Comparison of ENCODE assay signal across 15 cellular contexts in genomic region chr4:2285665-2286381, GRCh38. TPM values are rescaled to one million over a fixed set of nuclear protein-coding genes. Genes with fewer than 3 reads are reported as not detected.
DNase-seq lines count a peak whose midpoint lies in the region; ATAC-seq and TF ChIP-seq lines count a peak whose summit lies in the region.
"Had no signal": no experiment of that assay in that cellular context is flagged by ENCODE, and none has a peak within 500 bp of the region (broad histone marks: within the 10 kb centered on the region; RNA-seq: fewer than 3 reads in every experiment).

No MANE protein-coding gene starts in this region.

- ATAC-seq in lower lobe of right lung: no peak
- no peak for ATAC-seq in GM21515 (IDR thresholded peaks at IDR 0.05; ENCODE audit: unreplicated experiment)
- ATAC-seq: left lobe of liver had no signal

- CTCF ChIA-PET in activated naive CD4-positive, alpha-beta T cell treated with anti-CD3 and anti-CD28 coated beads for 36 hours (lab: Charles Lee): no interaction called here

- in situ Hi-C loops in ACHN (cut with HindIII; ENCODE audit: low pct_ligation_motif_present, low pct_unique_long_range_greater_than_20kb, low sequenced_read_pairs): no loop called here

- TF ChIP-seq CTCF in lower lobe of right lung (IDR thresholded peaks at IDR 0.05) (no peak), tibial artery (IDR thresholded peaks at IDR 0.05) (no peak)

- H3K4me3 ChIP-seq in lower lobe of right lung (no peak overlapping the region), tibial artery (no peak overlapping the region)
- H3K4me3 ChIP-seq: tibial nerve had no signal

- DNase-seq in activated naive CD4-positive, alpha-beta T cell treated with anti-CD3 and anti-CD28 coated beads for 36 hours: no peak
- DNase-seq in activated naive CD4-positive, alpha-beta T cell (lab: John Stamatoyannopoulos, UW): no peak
- DNase-seq in lower lobe of right lung (peak; percentile 39), tibial artery (peak; percentile 9 to 46), ACHN (no peak), NCI-H1092 (lab: John Stamatoyannopoulos, UW) (no peak)
- DNase-seq: activated CD4-positive, alpha-beta T cell treated with anti-CD3 and anti-CD28 coated beads for 4 hours; hippocampal formation; stimulated activated CD4-positive, alpha-beta T cell treated with anti-CD3 and anti-CD28 coated beads, Interleukin-4, amount 100 ng/mL, for 4 hours had no signal

- no peaks in the 10 kb centered on the region for H3K36me3 ChIP-seq in lower lobe of right lung
- H3K36me3 ChIP-seq in tibial artery: no peaks in the 10 kb centered on the region

- peaks cover 5% of the 10 kb centered on the region for H3K4me1 ChIP-seq in lower lobe of right lung
- H3K4me1 ChIP-seq in tibial artery: no peaks in the 10 kb centered on the region

- peaks cover 46% of the 10 kb centered on the region for H3K4me1 Mint-ChIP-seq in activated naive CD4-positive, alpha-beta T cell treated with anti-CD3 and anti-CD28 coated beads for 36 hours (ENCODE audit: low read depth)
- peaks cover 52% of the 10 kb centered on the region for H3K4me1 Mint-ChIP-seq in activated naive CD4-positive, alpha-beta T cell treated with anti-CD3 and anti-CD28 coated beads, Interleukin-2, amount 50 U/mL, for 24 hours

- H3K9me3 ChIP-seq in lower lobe of right lung: no peaks in the 10 kb centered on the region
- H3K9me3 ChIP-seq in tibial artery: no peaks in the 10 kb centered on the region
- H3K9me3 ChIP-seq: tibial nerve had no signal

- H3K36me3 Mint-ChIP-seq in activated naive CD4-positive, alpha-beta T cell treated with anti-CD3 and anti-CD28 coated beads for 36 hours (ENCODE audit: low read depth): no peaks in the 10 kb centered on the region
- H3K36me3 Mint-ChIP-seq in activated naive CD4-positive, alpha-beta T cell treated with anti-CD3 and anti-CD28 coated beads, Interleukin-2, amount 50 U/mL, for 24 hours: no peaks in the 10 kb centered on the region

- H3K27me3 Mint-ChIP-seq in activated naive CD4-positive, alpha-beta T cell treated with anti-CD3 and anti-CD28 coated beads for 36 hours (ENCODE audit: low read depth): no peaks in the 10 kb centered on the region
- H3K27me3 Mint-ChIP-seq in activated naive CD4-positive, alpha-beta T cell treated with anti-CD3 and anti-CD28 coated beads, Interleukin-2, amount 50 U/mL, for 24 hours: no peaks in the 10 kb centered on the region

- H3K27ac Mint-ChIP-seq in activated naive CD4-positive, alpha-beta T cell treated with anti-CD3 and anti-CD28 coated beads for 36 hours: peak overlapping the region; percentile 58
- H3K27ac Mint-ChIP-seq in activated naive CD4-positive, alpha-beta T cell treated with anti-CD3 and anti-CD28 coated beads, Interleukin-2, amount 50 U/mL, for 24 hours: peak overlapping the region; percentile 55

- H3K27me3 ChIP-seq in lower lobe of right lung (ENCODE audit: low read depth) (no peaks in the 10 kb centered on the region), tibial artery (no peaks in the 10 kb centered on the region)
- H3K27me3 ChIP-seq: tibial nerve had no signal

- no peak overlapping the region for H3K4me3 Mint-ChIP-seq in activated naive CD4-positive, alpha-beta T cell treated with anti-CD3 and anti-CD28 coated beads for 36 hours
- no peak overlapping the region for H3K4me3 Mint-ChIP-seq in activated naive CD4-positive, alpha-beta T cell treated with anti-CD3 and anti-CD28 coated beads, Interleukin-2, amount 50 U/mL, for 24 hours
- H3K4me3 Mint-ChIP-seq: nephron had no signal

- H3K27ac ChIP-seq in lower lobe of right lung (no peak overlapping the region), tibial artery (no peak overlapping the region)
- H3K27ac ChIP-seq: RWPE1, tibial nerve had no signal

- H3K9me3 Mint-ChIP-seq in activated naive CD4-positive, alpha-beta T cell treated with anti-CD3 and anti-CD28 coated beads for 36 hours: no peaks in the 10 kb centered on the region
- H3K9me3 Mint-ChIP-seq in activated naive CD4-positive, alpha-beta T cell treated with anti-CD3 and anti-CD28 coated beads, Interleukin-2, amount 50 U/mL, for 24 hours: no peaks in the 10 kb centered on the region
- H3K9me3 Mint-ChIP-seq: nephron had no signal

- intact Hi-C loops in activated naive CD4-positive, alpha-beta T cell treated with anti-CD3 and anti-CD28 coated beads for 36 hours (cut with micrococcal nuclease): no loop called here
- intact Hi-C loops in lower lobe of right lung (cut with DNase I): no loop called here
- intact Hi-C loops in tibial artery (cut with DNase I; ENCODE audit: low total_unique reads): no loop called here

RNA-seq across cellular contexts. Expression of gene MXD4, which starts 23.9 kb away (rescaled TPM):
- total RNA-seq in activated naive CD4-positive, alpha-beta T cell treated with anti-CD3 and anti-CD28 coated beads for 36 hours: 1 to 10 TPM; 2.3 to 2.7 TPM
- total RNA-seq in lower lobe of right lung: 74.3 TPM

RNA-seq across cellular contexts. Expression of gene HAUS3, which starts 43.9 kb away (rescaled TPM):
- total RNA-seq in activated naive CD4-positive, alpha-beta T cell treated with anti-CD3 and anti-CD28 coated beads for 36 hours: 10 to 100 TPM; 18.0 to 18.1 TPM
- total RNA-seq in lower lobe of right lung: 12.3 TPM

RNA-seq across cellular contexts. Expression of gene POLN, which starts 43.9 kb away (rescaled TPM):
- 1 to 10 TPM in 1 of 2 experiments, under 1 TPM in 1; 0.91 to 1.3 TPM for total RNA-seq in activated naive CD4-positive, alpha-beta T cell treated with anti-CD3 and anti-CD28 coated beads for 36 hours
- 2.2 TPM for total RNA-seq in lower lobe of right lung

Comparison
In these comparisons a context has a peak if more than half of its experiments do, and no peak if none do; other contexts are left out.
1. DNase-seq: peak in lower lobe of right lung (single experiment) and tibial artery (2 of 2); none in activated naive CD4-positive, alpha-beta T cell treated with anti-CD3 and anti-CD28 coated beads for 36 hours (single experiment), activated naive CD4-positive, alpha-beta T cell (0 of 4), ACHN (single experiment) and NCI-H1092 (single experiment).
2. RNA of gene MXD4, which starts 23.9 kb away (total RNA-seq): 74.3 TPM in lower lobe of right lung (single experiment); 2.3 to 2.7 TPM in activated naive CD4-positive, alpha-beta T cell treated with anti-CD3 and anti-CD28 coated beads for 36 hours; every median in the first group is over 10 times any median in the second.